In the genomic region with DNA sequence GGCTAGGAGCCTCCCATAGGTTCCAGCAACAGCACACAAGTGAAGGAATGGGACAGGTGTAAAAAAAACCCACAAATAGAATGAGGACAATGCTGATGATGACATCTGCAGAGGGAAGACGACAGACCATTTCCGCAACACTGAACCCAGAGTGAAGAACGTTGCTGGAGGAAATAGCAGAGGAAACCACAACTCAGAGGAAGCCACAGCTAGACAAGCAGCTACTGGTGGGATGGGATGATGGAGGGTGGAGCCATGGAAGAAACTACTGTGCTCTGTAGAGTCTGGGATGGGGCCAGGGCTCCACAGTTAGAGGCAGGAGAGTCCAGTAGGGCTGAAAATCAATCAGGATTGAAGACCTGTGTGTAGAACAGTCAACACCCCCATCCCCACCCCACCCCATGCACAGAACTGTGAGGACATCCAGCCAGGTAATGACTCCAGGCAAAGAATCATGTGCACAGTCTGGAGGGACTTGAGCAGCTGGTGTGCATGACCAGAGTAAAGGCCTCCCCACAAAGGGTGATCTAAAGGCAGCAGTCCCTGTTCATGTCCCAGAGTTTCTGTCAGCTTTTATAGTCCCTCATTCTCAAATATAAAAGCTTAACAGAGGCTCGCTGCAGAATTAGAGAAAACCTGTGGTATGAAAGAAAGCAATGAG, we compare ENCODE assay signal across 8 cellular contexts.
DNase-seq lines count a peak whose midpoint lies in the region; ATAC-seq lines count a peak whose summit lies in the region.

No MANE protein-coding gene starts in this region.

- ATAC-seq in Right ventricle myocardium inferior: peak; percentile 28
- no peak for ATAC-seq in right cardiac atrium
- peak; percentile 99 for ATAC-seq in effector memory CD8-positive, alpha-beta T cell (replicated peaks)
- ATAC-seq in GM18520 (IDR thresholded peaks at IDR 0.05; ENCODE audit: unreplicated experiment): no peak

- no peak for DNase-seq in Right ventricle myocardium inferior (ENCODE audit: missing footprints)
- DNase-seq in right cardiac atrium: no peak
- DNase-seq in activated CD4-positive, CD25-positive, alpha-beta regulatory T cell treated with anti-CD3 and anti-CD28 coated beads, Interleukin-2, amount 50 U/mL, for 72 hours: peak; percentile 33
- DNase-seq in effector memory CD8-positive, alpha-beta T cell: peak; percentile 56 to 59 (median 58)
- DNase-seq in NCI-H1417 treated with DMSO at 0.1 percent for 48 hours (lab: John Stamatoyannopoulos, UW): no peak
- no peak for DNase-seq in DMS153 (lab: John Stamatoyannopoulos, UW)

- WGBS in right cardiac atrium: 64% methylated on average over 4 of the region's 4 CpGs
- 20% methylated on average over 4 of the region's 4 CpGs for WGBS in thymus

- H3K27ac ChIP-seq in right cardiac atrium (ENCODE audit: low read length): no peak overlapping the region
- H3K27ac ChIP-seq in thymus (ENCODE audit: low read depth): peak overlapping the region; percentile 71

- H3K9me3 Mint-ChIP-seq in effector memory CD8-positive, alpha-beta T cell: no peaks in the 10 kb centered on the region

- H3K4me1 Mint-ChIP-seq in effector memory CD8-positive, alpha-beta T cell (ENCODE audit: low read depth in 2 of 2): peaks cover 25 to 28% of the 10 kb centered on the region in 2 donors

- H3K36me3 Mint-ChIP-seq in effector memory CD8-positive, alpha-beta T cell (ENCODE audit: insufficient read depth): peaks cover 3% of the 10 kb centered on the region

- no peaks in the 10 kb centered on the region for H3K9me3 ChIP-seq in right cardiac atrium (ENCODE audit: control insufficient read depth, low read length)
- H3K9me3 ChIP-seq in thymus (ENCODE audit: control insufficient read depth): no peaks in the 10 kb centered on the region

- H3K27me3 ChIP-seq in right cardiac atrium (ENCODE audit: control insufficient read depth, insufficient read depth): no peaks in the 10 kb centered on the region
- H3K27me3 ChIP-seq in thymus (ENCODE audit: control insufficient read depth, insufficient read depth): no peaks in the 10 kb centered on the region

- no peaks in the 10 kb centered on the region for H3K4me1 ChIP-seq in right cardiac atrium (ENCODE audit: control insufficient read depth, insufficient read depth, low read length)
- peaks cover 12% of the 10 kb centered on the region for H3K4me1 ChIP-seq in thymus (ENCODE audit: control insufficient read depth, insufficient read depth, low read length)

- intact Hi-C loops in Right ventricle myocardium inferior (cut with DNase I) (no loop called here), right cardiac atrium (cut with DNase I) (no loop called here)

- no peaks in the 10 kb centered on the region for H3K36me3 ChIP-seq in thymus (ENCODE audit: control insufficient read depth, insufficient read depth)

- H3K4me3 ChIP-seq in right cardiac atrium (ENCODE audit: low read length) (no peak overlapping the region), thymus (ENCODE audit: low read length) (no peak overlapping the region)

- H3K4me3 Mint-ChIP-seq in effector memory CD8-positive, alpha-beta T cell: peak overlapping the region; percentile 52 to 66

- H3K27ac Mint-ChIP-seq in effector memory CD8-positive, alpha-beta T cell: peak overlapping the region; percentile 10 to 52

- H3K27me3 Mint-ChIP-seq in effector memory CD8-positive, alpha-beta T cell: no peaks in the 10 kb centered on the region

Comparison
In these comparisons a context has a peak if more than half of its experiments do, and no peak if none do; other contexts are left out.
1. ATAC-seq: peak in Right ventricle myocardium inferior (single experiment) and effector memory CD8-positive, alpha-beta T cell (single experiment); none in right cardiac atrium (0 of 2) and GM18520 (single experiment).
2. DNase-seq: peak in activated CD4-positive, CD25-positive, alpha-beta regulatory T cell treated with anti-CD3 and anti-CD28 coated beads, Interleukin-2, amount 50 U/mL, for 72 hours (single experiment) and effector memory CD8-positive, alpha-beta T cell (3 of 3); none in Right ventricle myocardium inferior (single experiment), right cardiac atrium (0 of 3), NCI-H1417 treated with DMSO at 0.1 percent for 48 hours (single experiment) and DMS153 (single experiment).